In genomic region chr20:19935842-19936241, GRCh38 we compare ENCODE assay signal across 12 cellular contexts.
DNase-seq lines count a peak whose midpoint lies in the region; ATAC-seq and TF ChIP-seq lines count a peak whose summit lies in the region.
"Had no signal": no experiment of that assay in that cellular context is flagged by ENCODE, and none has a peak within 500 bp of the region (broad histone marks: within the 10 kb centered on the region; RNA-seq: fewer than 3 reads in every experiment).

No MANE protein-coding gene starts in this region.

- no peak overlapping the region for H3K4me3 ChIP-seq in thyroid gland (replicated peaks in 1 of 3)
- H3K4me3 ChIP-seq: testis had no signal

- ATAC-seq in WTC11 (peak; percentile 60), GM19467 (IDR thresholded peaks at IDR 0.05; ENCODE audit: unreplicated experiment) (no peak), HG03469 (IDR thresholded peaks at IDR 0.05; ENCODE audit: unreplicated experiment) (no peak)

- TF ChIP-seq POLR2A in thyroid gland (IDR thresholded peaks at IDR 0.05) = no peak

- no peaks in the 10 kb centered on the region for H3K36me3 ChIP-seq in thyroid gland

- peaks cover 20% of the 10 kb centered on the region for H3K4me1 Mint-ChIP-seq in WTC11
- peaks cover 18% of the 10 kb centered on the region for H3K4me1 Mint-ChIP-seq in activated CD4-positive, alpha-beta T cell treated with anti-CD3 and anti-CD28 coated beads, Interleukin-2, amount 10 ng/mL, durations not matched to agents 7 days and 5 days

- CTCF ChIA-PET in WTC11 (lab: Charles Lee) = interaction anchor here (0.5 to 2.1 kb wide), 3 partner anchors 10 to 193 kb away, joined by 3 to 7 read pairs (median 4); no protein-coding TSS in a partner anchor
- CTCF ChIA-PET in activated CD4-positive, alpha-beta T cell treated with anti-CD3 and anti-CD28 coated beads, Interleukin-2, amount 10 ng/mL, durations not matched to agents 7 days and 5 days (lab: Charles Lee) = no interaction called here

- H3K27me3 ChIP-seq in layer of hippocampus (ENCODE audit: control insufficient read depth, insufficient read depth, low read length) (no peaks in the 10 kb centered on the region), thyroid gland (no peaks in the 10 kb centered on the region)
- H3K27me3 ChIP-seq: testis had no signal

- DNase-seq in NCI-H1417 (lab: John Stamatoyannopoulos, UW) (peak in 2 of 3 experiments; percentile 23 to 48), NCI-H1417 treated with DMSO at 0.1 percent for 48 hours (lab: John Stamatoyannopoulos, UW) (no peak), WTC11 (ENCODE audit: low spot score) (peak; percentile 27), thyroid gland (peak; percentile 53 to 65)
- DNase-seq in activated CD4-positive, alpha-beta T cell treated with anti-CD3 and anti-CD28 coated beads, Interleukin-2, amount 10 ng/mL, durations not matched to agents 7 days and 5 days = no peak
- DNase-seq: activated CD4-positive, CD25-positive, alpha-beta regulatory T cell; activated naive CD4-positive, alpha-beta T cell treated with anti-CD3 and anti-CD28 coated beads, Interleukin-2, amount 10 ng/mL, durations not matched to agents 7 days and 5 days; testis had no signal

- WGBS in thyroid gland, 2 donors = 43 to 46% methylated on average over 6 to 7 of the region's 7 CpGs

- POLR2A ChIA-PET in WTC11 (lab: Charles Lee) = no interaction called here
- POLR2A ChIA-PET in activated CD4-positive, alpha-beta T cell treated with anti-CD3 and anti-CD28 coated beads, Interleukin-2, amount 10 ng/mL, durations not matched to agents 7 days and 5 days (lab: Charles Lee) = no interaction called here

- TF ChIP-seq CTCF in WTC11 (IDR thresholded peaks at IDR 0.05) (no peak), thyroid gland (IDR thresholded peaks at IDR 0.05) (no peak)

- peaks cover 14 to 47% of the 10 kb centered on the region in 2 donors for H3K4me1 ChIP-seq in thyroid gland

- H3K27me3 Mint-ChIP-seq in WTC11 (ENCODE audit: low read depth) = no peaks in the 10 kb centered on the region; the same call in 1 of the 2 replicates
- H3K27me3 Mint-ChIP-seq in activated CD4-positive, alpha-beta T cell treated with anti-CD3 and anti-CD28 coated beads, Interleukin-2, amount 10 ng/mL, durations not matched to agents 7 days and 5 days = peaks cover 30% of the 10 kb centered on the region

- no peaks in the 10 kb centered on the region for H3K9me3 Mint-ChIP-seq in WTC11
- no peaks in the 10 kb centered on the region for H3K9me3 Mint-ChIP-seq in activated CD4-positive, alpha-beta T cell treated with anti-CD3 and anti-CD28 coated beads, Interleukin-2, amount 10 ng/mL, durations not matched to agents 7 days and 5 days
- H3K9me3 Mint-ChIP-seq: activated naive CD4-positive, alpha-beta T cell treated with anti-CD3 and anti-CD28 coated beads, Interleukin-2, amount 10 ng/mL, durations not matched to agents 7 days and 5 days had no signal

- peak overlapping the region; percentile 82 for H3K27ac ChIP-seq in layer of hippocampus (ENCODE audit: low read depth, low read length)
- H3K27ac ChIP-seq in thyroid gland = peak overlapping the region; percentile 45 to 78 (median 72)
- H3K27ac ChIP-seq: KMS-11 had no signal

- intact Hi-C loops in thyroid gland (cut with DNase I) = no loop called here

- no peaks in the 10 kb centered on the region for H3K36me3 Mint-ChIP-seq in WTC11
- H3K36me3 Mint-ChIP-seq in activated CD4-positive, alpha-beta T cell treated with anti-CD3 and anti-CD28 coated beads, Interleukin-2, amount 10 ng/mL, durations not matched to agents 7 days and 5 days (ENCODE audit: low read depth) = no peaks in the 10 kb centered on the region

- no peak overlapping the region for H3K4me3 Mint-ChIP-seq in WTC11
- H3K4me3 Mint-ChIP-seq in activated CD4-positive, alpha-beta T cell treated with anti-CD3 and anti-CD28 coated beads, Interleukin-2, amount 10 ng/mL, durations not matched to agents 7 days and 5 days = no peak overlapping the region
- H3K4me3 Mint-ChIP-seq: activated naive CD4-positive, alpha-beta T cell treated with anti-CD3 and anti-CD28 coated beads, Interleukin-2, amount 10 ng/mL, durations not matched to agents 7 days and 5 days had no signal

- no peaks in the 10 kb centered on the region for H3K9me3 ChIP-seq in thyroid gland
- H3K9me3 ChIP-seq: testis had no signal

- H3K27ac Mint-ChIP-seq in WTC11 = no peak overlapping the region
- H3K27ac Mint-ChIP-seq in activated CD4-positive, alpha-beta T cell treated with anti-CD3 and anti-CD28 coated beads, Interleukin-2, amount 10 ng/mL, durations not matched to agents 7 days and 5 days = no peak overlapping the region
- H3K27ac Mint-ChIP-seq: activated naive CD4-positive, alpha-beta T cell treated with anti-CD3 and anti-CD28 coated beads, Interleukin-2, amount 10 ng/mL, durations not matched to agents 7 days and 5 days had no signal

TF ChIP-seq in WTC11, 78 proteins besides CTCF, POLR2A, EP300 and RAD21 (continues in another document):
- TF ChIP-seq TP53 (CRISPR knock-in tag; IDR thresholded peaks at IDR 0.05) (no peak), ZNF232 (CRISPR knock-in tag; IDR thresholded peaks at IDR 0.05) (no peak), IRF2 (CRISPR knock-in tag; IDR thresholded peaks at IDR 0.05; ENCODE audit: borderline replicate concordance, low read depth) (no peak), ZNF425 (CRISPR knock-in tag; conservative IDR thresholded peaks at IDR 0.05) (no peak), ERG (CRISPR knock-in tag; IDR thresholded peaks at IDR 0.05) (no peak), NR3C1 (CRISPR knock-in tag; conservative IDR thresholded peaks at IDR 0.05; ENCODE audit: low read depth) (no peak), GRHL2 (CRISPR knock-in tag; IDR thresholded peaks at IDR 0.05; ENCODE audit: insufficient replicate concordance, severe bottlenecking) (no peak), FOXK1 (CRISPR knock-in tag; IDR thresholded peaks at IDR 0.05) (no peak), CDX4 (CRISPR knock-in tag; IDR thresholded peaks at IDR 0.05; ENCODE audit: borderline replicate concordance) (no peak), EMX1 (CRISPR knock-in tag; IDR thresholded peaks at IDR 0.05) (no peak), ZBTB21 (CRISPR knock-in tag; IDR thresholded peaks at IDR 0.05; ENCODE audit: borderline replicate concordance) (no peak)
- TF ChIP-seq, protein P1, sequence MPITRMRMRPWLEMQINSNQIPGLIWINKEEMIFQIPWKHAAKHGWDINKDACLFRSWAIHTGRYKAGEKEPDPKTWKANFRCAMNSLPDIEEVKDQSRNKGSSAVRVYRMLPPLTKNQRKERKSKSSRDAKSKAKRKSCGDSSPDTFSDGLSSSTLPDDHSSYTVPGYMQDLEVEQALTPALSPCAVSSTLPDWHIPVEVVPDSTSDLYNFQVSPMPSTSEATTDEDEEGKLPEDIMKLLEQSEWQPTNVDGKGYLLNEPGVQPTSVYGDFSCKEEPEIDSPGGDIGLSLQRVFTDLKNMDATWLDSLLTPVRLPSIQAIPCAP (CRISPR knock-in tag; IDR thresholded peaks at IDR 0.05) = no peak

Comparison
In these comparisons a context has a peak if more than half of its experiments do, and no peak if none do; other contexts are left out.
1. DNase-seq: peak in NCI-H1417 (2 of 3), WTC11 (single experiment) and thyroid gland (2 of 2); none in NCI-H1417 treated with DMSO at 0.1 percent for 48 hours (single experiment) and activated CD4-positive, alpha-beta T cell treated with anti-CD3 and anti-CD28 coated beads, Interleukin-2, amount 10 ng/mL, durations not matched to agents 7 days and 5 days (single experiment).